Comparison of ENCODE assay signal across 15 cellular contexts in genomic region chr9:94586316-94586715, GRCh38. TPM values are rescaled to one million over a fixed set of nuclear protein-coding genes. Genes with fewer than 3 reads are reported as not detected.
DNase-seq lines count a peak whose midpoint lies in the region; ATAC-seq lines count a peak whose summit lies in the region.
"Had no signal": no experiment of that assay in that cellular context is flagged by ENCODE, and none has a peak within 500 bp of the region (broad histone marks: within the 10 kb centered on the region; RNA-seq: fewer than 3 reads in every experiment).

No MANE protein-coding gene starts in this region.

- H3K9me3 Mint-ChIP-seq in stimulated activated naive CD8-positive, alpha-beta T cell treated with anti-CD3 and anti-CD28 coated beads, Interleukin-15, amount 100 ng/mL, for 72 hours = no peaks in the 10 kb centered on the region
- H3K9me3 Mint-ChIP-seq: H9 had no signal

- H3K4me1 Mint-ChIP-seq in stimulated activated naive CD8-positive, alpha-beta T cell treated with anti-CD3 and anti-CD28 coated beads, Interleukin-15, amount 100 ng/mL, for 72 hours = peaks cover 31% of the 10 kb centered on the region

- no peak for DNase-seq in stimulated activated naive CD8-positive, alpha-beta T cell treated with anti-CD3 and anti-CD28 coated beads, Interleukin-15, amount 100 ng/mL, for 72 hours
- no peak for DNase-seq in stimulated activated naive CD8-positive, alpha-beta T cell treated with anti-CD3 and anti-CD28 coated beads, Interleukin-15, Interleukin-2, amounts not matched to agents 100 U/mL and 50 U/mL, for 24 hours
- DNase-seq in RPMI7951 (ENCODE audit: low read depth) (peak; percentile 13), kidney tubule cell (ENCODE audit: low spot score) (peak; percentile 18), SW 1271 (lab: John Stamatoyannopoulos, UW) (no peak), NCI-H1105 (lab: John Stamatoyannopoulos, UW) (no peak), T1000 (lab: John Stamatoyannopoulos, UW) (no peak)
- DNase-seq: activated CD4-positive, alpha-beta T cell treated with anti-CD3 and anti-CD28 coated beads, Interleukin-2, amount 50 U/mL, for 4 hours; activated effector memory CD4-positive, alpha-beta T cell treated with Interleukin-2 at 50 U/mL for 16 hours; DMS153; dorsolateral prefrontal cortex; H9; NCI-H1436; NCI-H510A treated with DMSO at 0.1 percent for 48 hours had no signal

- peaks cover 56% of the 10 kb centered on the region for H3K27me3 Mint-ChIP-seq in stimulated activated naive CD8-positive, alpha-beta T cell treated with anti-CD3 and anti-CD28 coated beads, Interleukin-15, amount 100 ng/mL, for 72 hours

- ATAC-seq in stimulated activated naive CD8-positive, alpha-beta T cell treated with anti-CD3 and anti-CD28 coated beads, Interleukin-15, amount 100 ng/mL, for 72 hours = peak; percentile 62
- no peak for ATAC-seq in stimulated activated naive CD8-positive, alpha-beta T cell treated with anti-CD3 and anti-CD28 coated beads, Interleukin-15, Interleukin-2, amounts not matched to agents 100 U/mL and 50 U/mL, for 24 hours
- ATAC-seq in GM18519 (IDR thresholded peaks at IDR 0.05; ENCODE audit: low FRiP score, unreplicated experiment) = no peak

- no peak overlapping the region for H3K4me3 Mint-ChIP-seq in stimulated activated naive CD8-positive, alpha-beta T cell treated with anti-CD3 and anti-CD28 coated beads, Interleukin-15, amount 100 ng/mL, for 72 hours
- H3K4me3 Mint-ChIP-seq: H9 had no signal

- no peak overlapping the region for H3K27ac Mint-ChIP-seq in stimulated activated naive CD8-positive, alpha-beta T cell treated with anti-CD3 and anti-CD28 coated beads, Interleukin-15, amount 100 ng/mL, for 72 hours
- H3K27ac Mint-ChIP-seq: H9 had no signal

RNA-seq across cellular contexts. Expression of gene FBP2, which starts 7.3 kb away (rescaled TPM):
- total RNA-seq in RPMI7951 (2014; rRNA removed; shearing (Covaris generic)) = not detected in 2 replicates
- total RNA-seq: H9 had no signal

RNA-seq across cellular contexts. Expression of gene PCAT7, which starts 31.4 kb away (rescaled TPM):
- total RNA-seq in RPMI7951 (2014; rRNA removed; shearing (Covaris generic)) = 0.29 and 0.36 TPM in 2 replicates

RNA-seq across cellular contexts. Expression of gene FBP1, which starts 53.0 kb away (rescaled TPM):
- not detected in 2 replicates for total RNA-seq in RPMI7951 (2014; rRNA removed; shearing (Covaris generic))

Comparison
In these comparisons a context has a peak if more than half of its experiments do, and no peak if none do; other contexts are left out.
1. DNase-seq: peak in RPMI7951 (single experiment) and kidney tubule cell (single experiment); none in stimulated activated naive CD8-positive, alpha-beta T cell treated with anti-CD3 and anti-CD28 coated beads, Interleukin-15, amount 100 ng/mL, for 72 hours (0 of 2), stimulated activated naive CD8-positive, alpha-beta T cell treated with anti-CD3 and anti-CD28 coated beads, Interleukin-15, Interleukin-2, amounts not matched to agents 100 U/mL and 50 U/mL, for 24 hours (single experiment), SW 1271 (0 of 2), NCI-H1105 (single experiment) and T1000 (single experiment).